In the genomic region with DNA sequence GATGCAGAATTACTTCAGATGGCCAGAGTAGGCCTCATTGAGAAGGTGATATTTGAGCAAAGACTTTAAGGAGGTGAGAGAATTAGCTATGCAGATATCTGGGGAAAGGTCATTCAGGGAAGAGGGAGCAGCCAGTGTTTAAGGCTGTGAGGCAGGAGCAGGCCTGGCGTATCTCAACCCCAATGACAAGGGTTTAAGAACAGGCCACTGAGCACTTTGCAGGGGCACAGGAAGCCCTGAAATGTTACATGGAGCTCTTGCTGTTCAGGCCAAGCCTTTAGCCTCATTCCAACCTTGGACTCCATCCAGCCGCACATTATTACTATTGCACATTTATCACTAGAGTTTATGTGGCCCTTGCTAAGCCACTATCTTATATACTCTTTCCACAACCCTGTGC, we compare ENCODE assay signal across 18 cellular contexts.
DNase-seq lines count a peak whose midpoint lies in the region; ATAC-seq and TF ChIP-seq lines count a peak whose summit lies in the region.
"Had no signal": no experiment of that assay in that cellular context is flagged by ENCODE, and none has a peak within 500 bp of the region (broad histone marks: within the 10 kb centered on the region; RNA-seq: fewer than 3 reads in every experiment).

No MANE protein-coding gene starts in this region.

- DNase-seq in HEK293T (ENCODE audit: extremely low spot score), result peak; percentile 3
- no peak for DNase-seq in glutamatergic neuron
- DNase-seq in glomerular visceral epithelial cell (ENCODE audit: extremely low spot score), result no peak
- DNase-seq: Caco-2; CD8-positive, alpha-beta T cell; GOT3; HCEC 1CT; NCI-H1417 treated with DMSO at 0.1 percent for 48 hours; NCI-H1694 treated with DMSO at 0.1 percent for 48 hours; NCI-H2081; NCI-H2227 treated with DMSO at 0.1 percent for 48 hours; SIG-M5 had no signal

- H3K4me3 Mint-ChIP-seq in glutamatergic neuron (ENCODE audit: unreplicated experiment) (no peak overlapping the region), nephron (no peak overlapping the region)
- H3K4me3 Mint-ChIP-seq: CD8-positive, alpha-beta T cell had no signal

- POLR2A ChIA-PET in HEK293T (lab: Yijun Ruan, JAX), result interaction anchor here (1.0 kb wide), 1 partner anchor 16 kb away, joined by 4 read pairs; no protein-coding TSS in a partner anchor

- peak overlapping the region; percentile 52 for H3K27ac ChIP-seq in VCaP
- H3K27ac ChIP-seq: RWPE1, SK-N-MC had no signal

- CTCF ChIA-PET in HEK293T (lab: Yijun Ruan, JAX), result interaction anchor here (0.7 to 0.8 kb wide), 2 partner anchors 88 to 240 kb away, joined by 3 to 4 read pairs; no protein-coding TSS in a partner anchor

- H3K27me3 Mint-ChIP-seq in glutamatergic neuron (ENCODE audit: unreplicated experiment), result peaks cover 2% of the 10 kb centered on the region
- no peaks in the 10 kb centered on the region for H3K27me3 Mint-ChIP-seq in nephron (ENCODE audit: low read depth)

- no peaks in the 10 kb centered on the region for H3K36me3 Mint-ChIP-seq in glutamatergic neuron (ENCODE audit: unreplicated experiment)
- no peaks in the 10 kb centered on the region for H3K36me3 Mint-ChIP-seq in nephron (ENCODE audit: low read depth)
- H3K36me3 Mint-ChIP-seq: CD8-positive, alpha-beta T cell had no signal

- H3K27ac Mint-ChIP-seq in glutamatergic neuron (ENCODE audit: unreplicated experiment) (peak overlapping the region; percentile 59), nephron (peak overlapping the region; percentile 57 to 75 (median 65))
- H3K27ac Mint-ChIP-seq: CD8-positive, alpha-beta T cell had no signal

- TF ChIP-seq CTCF in VCaP (conservative IDR thresholded peaks at IDR 0.05), result no peak
- TF ChIP-seq CTCF in glutamatergic neuron (IDR thresholded peaks at IDR 0.05; ENCODE audit: partially characterized antibody, unreplicated experiment), result no peak
- no peak for TF ChIP-seq CTCF in nephron (IDR thresholded peaks at IDR 0.05; ENCODE audit: unreplicated experiment in 3 of 3)

- ATAC-seq in GM19463 (IDR thresholded peaks at IDR 0.05; ENCODE audit: unreplicated experiment), result no peak
- no peak for ATAC-seq in HG03159 (IDR thresholded peaks at IDR 0.05; ENCODE audit: unreplicated experiment)
- ATAC-seq: CD8-positive, alpha-beta T cell had no signal

- H3K4me1 Mint-ChIP-seq in glutamatergic neuron (ENCODE audit: low read depth, unreplicated experiment) (no peaks in the 10 kb centered on the region), nephron (peaks cover 22% of the 10 kb centered on the region)

- H3K9me3 Mint-ChIP-seq in glutamatergic neuron (ENCODE audit: unreplicated experiment) (no peaks in the 10 kb centered on the region), nephron (peaks cover 5% of the 10 kb centered on the region)
- H3K9me3 Mint-ChIP-seq: CD8-positive, alpha-beta T cell had no signal

TF ChIP-seq in HEK293T, 16 proteins besides CTCF, POLR2A, EP300 and RAD21:
- no peak for TF ChIP-seq FOXA1 (IDR thresholded peaks at IDR 0.05)
- no peak for TF ChIP-seq NFRKB (IDR thresholded peaks at IDR 0.05)
- TF ChIP-seq ELF4 (IDR thresholded peaks at IDR 0.05), result no peak
- TF ChIP-seq ARNT (IDR thresholded peaks at IDR 0.05), result no peak
- no peak for TF ChIP-seq L3MBTL2 (conservative IDR thresholded peaks at IDR 0.05)
- TF ChIP-seq BHLHE40 (IDR thresholded peaks at IDR 0.05; ENCODE audit: borderline replicate concordance), result no peak
- no peak for TF ChIP-seq HDGF (IDR thresholded peaks at IDR 0.05; ENCODE audit: borderline replicate concordance)
- no peak for TF ChIP-seq CTBP1 (IDR thresholded peaks at IDR 0.05; ENCODE audit: borderline replicate concordance)
